1 cellular context compared by ENCODE assay signal in genomic region chr3:30643763-30644462, GRCh38.
TF ChIP-seq lines count a peak whose summit lies in the region.

No MANE protein-coding gene starts in this region.

TF ChIP-seq in GM12878, 131 proteins besides CTCF, POLR2A, EP300 and RAD21 (continued from another document):
- TF ChIP-seq REST (IDR thresholded peaks at IDR 0.05; ENCODE audit: low read depth, low read length) (no peak), SMAD1 (IDR thresholded peaks at IDR 0.05; ENCODE audit: low read depth, partially characterized antibody) (no peak), CBX5 (IDR thresholded peaks at IDR 0.05; ENCODE audit: low read depth) (no peak), ZNF592 (IDR thresholded peaks at IDR 0.05) (no peak)
TF ChIP-seq in GM12878: peak in this region for 0.
